In the genomic region with DNA sequence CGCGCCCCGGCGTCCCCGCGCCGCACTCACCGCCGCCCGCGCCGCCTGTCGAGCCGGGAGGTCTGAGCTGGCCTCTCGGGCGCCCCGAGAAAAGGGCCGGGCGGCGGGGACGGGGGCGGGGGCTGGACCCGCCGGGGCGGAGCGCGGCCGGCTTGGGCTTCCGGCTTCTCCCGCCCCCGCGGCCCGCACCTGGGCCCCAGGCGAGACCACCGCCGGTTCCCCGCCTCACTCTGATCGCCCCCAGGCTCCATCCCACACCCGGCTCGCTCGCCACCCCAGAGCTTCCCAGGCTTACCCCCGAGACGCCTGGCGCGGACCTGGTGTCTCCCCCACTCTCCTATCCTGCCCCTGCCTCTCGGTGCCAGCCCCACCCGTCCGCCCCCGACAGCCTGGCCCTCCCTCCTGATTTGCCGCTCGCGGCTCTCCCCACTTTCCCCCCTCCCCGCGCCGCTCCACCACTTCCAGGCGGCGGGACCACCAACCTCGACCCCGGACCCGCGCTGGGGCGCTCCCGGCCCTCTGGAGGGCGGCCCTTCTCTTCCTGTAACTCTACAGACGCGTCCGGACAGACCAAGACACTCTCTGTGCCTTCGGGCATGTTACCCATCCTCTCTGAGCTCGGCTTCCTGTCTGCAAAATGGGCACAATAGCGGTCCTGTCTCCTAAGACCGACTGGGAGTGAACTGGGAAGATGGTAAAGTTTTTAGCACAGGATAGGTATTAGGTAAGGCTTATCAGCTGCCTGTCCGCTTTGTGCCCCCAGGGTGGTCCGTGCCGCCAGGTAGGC, we compare ENCODE assay signal across 8 cellular contexts. TPM values are rescaled to one million over a fixed set of nuclear protein-coding genes. Genes with fewer than 3 reads are reported as not detected.
A peak's percentile ranks its signal among the peaks of the same experiment; 100 is the strongest.
DNase-seq lines count a peak whose midpoint lies in the region; ATAC-seq and TF ChIP-seq lines count a peak whose summit lies in the region.

LITAF (minus strand) TSS at position 64 of the 787 bp plus-strand sequence. CDS start 30,189 bp downstream, outside the sequence.

- H3K4me3 ChIP-seq in ascending aorta = peak within 1 kb of the TSS; percentile 86 to 98

- DNase-seq in Ammon's horn (ENCODE audit: low spot score) (peak; percentile 66), T-helper 1 cell (peak; percentile 28 to 58 (median 45)), ascending aorta (ENCODE audit: low spot score in 2 of 2) (peak in 1 of 2 donors; percentile 80), hepatic stellate cell (ENCODE audit: low spot score) (peak; percentile 80), sciatic nerve (ENCODE audit: low spot score) (peak; percentile 83)

- no peaks in the 10 kb centered on the region for H3K36me3 ChIP-seq in ascending aorta

- intact Hi-C loops in ascending aorta (cut with DNase I) (loop anchor here (2.0 kb wide), 1 partner anchor 54 kb away; no protein-coding TSS in a partner anchor), sciatic nerve (cut with DNase I) (no loop called here)

- no peaks in the 10 kb centered on the region for H3K9me3 ChIP-seq in ascending aorta

- TF ChIP-seq CTCF in ascending aorta (IDR thresholded peaks at IDR 0.05) = no peak

- peaks cover 3 to 22% of the 10 kb centered on the region in 2 donors for H3K4me1 ChIP-seq in ascending aorta

- H3K27ac ChIP-seq in ascending aorta = peak within 1 kb of the TSS; percentile 98

- H3K27me3 ChIP-seq in ascending aorta = no peaks in the 10 kb centered on the region

- peak; percentile 60 for ATAC-seq in GM19023 (IDR thresholded peaks at IDR 0.05; ENCODE audit: unreplicated experiment)
- peak; percentile 41 for ATAC-seq in HG03439 (IDR thresholded peaks at IDR 0.05; ENCODE audit: unreplicated experiment)
- peak; percentile 75 for ATAC-seq in sciatic nerve
- no peak for ATAC-seq in HG03469 (IDR thresholded peaks at IDR 0.05; ENCODE audit: unreplicated experiment)

RNA-seq across cellular contexts. Expression of gene LITAF, which starts in this region (rescaled TPM):
- total RNA-seq in ascending aorta = 40.7 TPM
- total RNA-seq in sciatic nerve = 200 TPM
